ENCODE assay signal across 9 cellular contexts in the genomic region with DNA sequence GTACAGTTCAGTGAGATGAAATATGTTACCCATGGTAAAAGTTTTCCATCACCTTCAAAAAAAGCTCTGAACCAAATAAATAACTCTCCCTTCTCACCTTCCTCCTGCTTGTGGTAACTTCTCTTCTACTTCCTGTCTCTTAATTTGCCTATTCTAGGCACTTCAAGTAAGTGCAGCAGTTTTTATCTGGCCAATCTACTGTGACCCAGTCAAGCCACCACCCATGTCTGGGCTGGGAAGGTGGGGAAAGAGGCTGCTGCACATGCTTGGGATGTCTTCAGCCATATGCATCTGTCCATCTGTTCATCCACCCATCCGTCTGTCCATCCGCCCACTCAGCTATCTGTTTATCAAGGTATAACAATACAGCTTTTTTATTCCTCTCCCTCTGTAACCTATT. TPM values are rescaled to one million over a fixed set of nuclear protein-coding genes. Genes with fewer than 3 reads are reported as not detected.
DNase-seq lines count a peak whose midpoint lies in the region; ATAC-seq, FAIRE-seq and TF ChIP-seq lines count a peak whose summit lies in the region.
"Had no signal": no experiment of that assay in that cellular context is flagged by ENCODE, and none has a peak within 500 bp of the region (broad histone marks: within the 10 kb centered on the region; RNA-seq: fewer than 3 reads in every experiment).

No MANE protein-coding gene starts in this region.

- H3K36me3 Mint-ChIP-seq in IgD-negative memory B cell: peaks cover 2% of the 10 kb centered on the region
- H3K36me3 Mint-ChIP-seq in naive thymus-derived CD8-positive, alpha-beta T cell: peaks cover 0 to 4% (median 0%) of the 10 kb centered on the region in 3 donors

- H3K4me3 Mint-ChIP-seq in IgD-negative memory B cell: peak overlapping the region; percentile 78 to 92 (median 84)
- peak overlapping the region in 3 of 10 donors; percentile 7 to 56 (median 33) for H3K4me3 Mint-ChIP-seq in naive thymus-derived CD8-positive, alpha-beta T cell

- POLR2A ChIA-PET in naive thymus-derived CD8-positive, alpha-beta T cell (lab: Charles Lee): no interaction called here

- DNase-seq in naive thymus-derived CD8-positive, alpha-beta T cell: peak in 2 of 10 donors; percentile 4 to 6
- DNase-seq in RPMI8226 (no peak), urothelium cell line (ENCODE audit: low spot score) (no peak), NCI-H345 treated with DMSO at 0.1 percent for 48 hours (lab: John Stamatoyannopoulos, UW; ENCODE audit: unreplicated experiment) (no peak), ureter (ENCODE audit: low spot score) (no peak)
- DNase-seq: NCI-H1048 had no signal

- no peak for FAIRE-seq in urothelium cell line (lab: Jason Lieb, UNC)

- no peak for TF ChIP-seq POLR2A in GM18505 (IDR thresholded peaks at IDR 0.05; ENCODE audit: borderline replicate concordance, extremely low read depth, insufficient read depth, insufficient read length)

- H3K4me1 Mint-ChIP-seq in IgD-negative memory B cell: peaks cover 43 to 65% (median 62%) of the 10 kb centered on the region in 3 donors
- H3K4me1 Mint-ChIP-seq in naive thymus-derived CD8-positive, alpha-beta T cell: peaks cover 9 to 38% (median 17%) of the 10 kb centered on the region in 4 donors

- no peaks in the 10 kb centered on the region for H3K9me3 Mint-ChIP-seq in IgD-negative memory B cell
- peaks cover 0 to 3% (median 0%) of the 10 kb centered on the region in 9 donors for H3K9me3 Mint-ChIP-seq in naive thymus-derived CD8-positive, alpha-beta T cell

- H3K27me3 Mint-ChIP-seq in IgD-negative memory B cell: no peaks in the 10 kb centered on the region
- H3K27me3 Mint-ChIP-seq in naive thymus-derived CD8-positive, alpha-beta T cell: peaks cover 3 to 60% (median 25%) of the 10 kb centered on the region in 5 donors

- H3K27ac Mint-ChIP-seq in IgD-negative memory B cell: peak overlapping the region; percentile 82 to 96 (median 87)
- H3K27ac Mint-ChIP-seq in naive thymus-derived CD8-positive, alpha-beta T cell: peak overlapping the region in 2 of 10 donors; percentile 3 to 73

- ATAC-seq in GM18505 (IDR thresholded peaks at IDR 0.05; ENCODE audit: unreplicated experiment): peak; percentile 69
- peak; percentile 89 for ATAC-seq in GM21619 (IDR thresholded peaks at IDR 0.05; ENCODE audit: unreplicated experiment)
- ATAC-seq in naive thymus-derived CD8-positive, alpha-beta T cell: peak; percentile 46 to 51

RNA-seq across cellular contexts. Expression of a gene that starts 31.6 kb away (rescaled TPM):
- polyA plus RNA-seq in IgD-negative memory B cell: 14.8 TPM
- total RNA-seq in naive thymus-derived CD8-positive, alpha-beta T cell: 1 to 10 TPM; 6.6 to 7.8 TPM
- under 1 TPM in 2 of 3 donors, not detected in 1; 0.07 to 0.98 TPM for polyA plus RNA-seq in naive thymus-derived CD8-positive, alpha-beta T cell
- 114 TPM for total RNA-seq in ureter

Comparison
In these comparisons a context has a peak if more than half of its experiments do, and no peak if none do; other contexts are left out.
1. RNA of a gene that starts 31.6 kb away (total RNA-seq): 114 TPM in ureter (single experiment); 6.6 to 7.8 TPM in naive thymus-derived CD8-positive, alpha-beta T cell; every median in the first group is over 10 times any median in the second.
2. Peak in every context shown above with its lines, with median percentiles within 50 percentile points of each other: ATAC-seq.